ENCODE assay signal across 11 cellular contexts in the genomic region with DNA sequence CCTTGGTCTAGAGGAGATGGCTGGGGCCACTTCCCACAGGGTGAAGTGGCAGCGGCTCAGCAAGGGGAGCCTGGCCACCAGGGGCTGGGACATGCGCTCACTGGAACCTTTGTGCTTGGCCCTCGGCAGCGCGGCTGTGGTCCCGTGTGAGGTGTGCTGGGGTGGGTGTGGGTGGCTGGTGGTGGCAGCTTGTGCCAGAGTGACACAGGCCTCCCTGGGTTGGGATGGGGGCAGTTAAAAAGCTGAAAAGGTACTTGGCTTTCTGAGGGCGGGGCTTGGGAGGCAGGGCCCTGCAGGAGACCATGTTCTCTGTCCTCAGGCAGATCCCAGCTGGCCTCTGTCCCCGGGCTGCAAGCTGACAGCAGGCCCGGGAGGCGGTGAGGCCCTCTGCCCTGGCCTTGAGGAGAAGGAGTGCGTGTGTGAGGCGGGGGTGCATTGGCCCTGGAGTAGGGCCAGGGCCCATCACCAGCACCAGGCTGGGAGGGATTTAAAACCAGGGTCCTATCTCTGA. TPM values are rescaled to one million over a fixed set of nuclear protein-coding genes. Genes with fewer than 3 reads are reported as not detected.
DNase-seq lines count a peak whose midpoint lies in the region; ATAC-seq, FAIRE-seq and TF ChIP-seq lines count a peak whose summit lies in the region.
"Had no signal": no experiment of that assay in that cellular context is flagged by ENCODE, and none has a peak within 500 bp of the region (broad histone marks: within the 10 kb centered on the region; RNA-seq: fewer than 3 reads in every experiment).

No MANE protein-coding gene starts in this region.

- TF ChIP-seq CTCF in GM23338 (conservative IDR thresholded peaks at IDR 0.05; ENCODE audit: low read depth in 2 of 2) (no peak), Panc1 (IDR thresholded peaks at IDR 0.05) (no peak), endothelial cell of umbilical vein (IDR thresholded peaks at IDR 0.05; ENCODE audit: extremely low read depth in 1 of 2, insufficient read depth in 1 of 2, low read depth in 1 of 2, low read length in 2 of 2) (no peak)

- H3K9me2 ChIP-seq in GM23338 (ENCODE audit: insufficient read depth), result no peaks in the 10 kb centered on the region

- intact Hi-C loops in Panc1 (cut with micrococcal nuclease; ENCODE audit: unreplicated experiment), result no loop called here
- intact Hi-C loops in endothelial cell of umbilical vein (cut with micrococcal nuclease), result no loop called here
- intact Hi-C loops in left ventricle myocardium superior (cut with micrococcal nuclease), result no loop called here

- no peak overlapping the region for H2BK12ac ChIP-seq in trophoblast cell (ENCODE audit: low read length)

- H3K9ac ChIP-seq in endothelial cell of umbilical vein (replicated peaks; ENCODE audit: extremely low read depth, insufficient read depth, low read length) (no peak overlapping the region), trophoblast cell (ENCODE audit: low read length) (no peak overlapping the region)

- peaks cover 20% of the 10 kb centered on the region for H3K27me3 Mint-ChIP-seq in GM23338 (ENCODE audit: insufficient read depth, low read depth, poor library complexity)

- peaks cover 7% of the 10 kb centered on the region; the same call in 1 of the 3 replicates for H3K4me1 Mint-ChIP-seq in GM23338
- H3K4me1 Mint-ChIP-seq: immature natural killer cell had no signal

- no peaks in the 10 kb centered on the region for H3K79me2 ChIP-seq in GM23338 (replicated peaks; ENCODE audit: insufficient read depth)
- H3K79me2 ChIP-seq in endothelial cell of umbilical vein (ENCODE audit: control insufficient read depth, insufficient read depth, low read length), result no peaks in the 10 kb centered on the region
- H3K79me2 ChIP-seq in trophoblast cell (ENCODE audit: control insufficient read depth, insufficient read depth, low read length, poor library complexity), result no peaks in the 10 kb centered on the region

- POLR2A ChIA-PET in Panc1 (lab: Charles Lee), result interaction anchor here (0.7 kb wide), 1 partner anchor 57 kb away, joined by 5 read pairs; no protein-coding TSS in a partner anchor
- POLR2A ChIA-PET in endothelial cell of umbilical vein (lab: Charles Lee), result no interaction called here

- no peak for TF ChIP-seq POLR2A in endothelial cell of umbilical vein (IDR thresholded peaks at IDR 0.05; ENCODE audit: low read depth, low read length)

- H4K8ac ChIP-seq in trophoblast cell (ENCODE audit: low read depth, low read length), result no peak overlapping the region

- ATAC-seq in GM23338 (peak; percentile 12), Panc1 (peak; percentile 38), GM18519 (IDR thresholded peaks at IDR 0.05; ENCODE audit: low FRiP score, unreplicated experiment) (no peak), left ventricle myocardium superior (no peak)

- dilution Hi-C loops in endothelial cell of umbilical vein (cut with MboI; ENCODE audit: extremely low pct_ligation_motif_present, low sequenced_read_pairs), result loop anchor here (10.0 kb wide), 1 partner anchor 54 kb away; no protein-coding TSS in a partner anchor

- CTCF ChIA-PET in Panc1 (lab: Charles Lee), result no interaction called here
- CTCF ChIA-PET in endothelial cell of umbilical vein (lab: Charles Lee), result no interaction called here

- no peak overlapping the region for H2AK5ac ChIP-seq in trophoblast cell (ENCODE audit: low read length)

- H2BK120ac ChIP-seq in trophoblast cell (ENCODE audit: insufficient read depth, low read length, poor library complexity), result no peak overlapping the region

- no peak for FAIRE-seq in endothelial cell of umbilical vein (lab: Jason Lieb, UNC)

- H3K4me2 ChIP-seq in GM23338, result no peak overlapping the region
- H3K4me2 ChIP-seq in endothelial cell of umbilical vein (ENCODE audit: insufficient read depth, low read length), result no peak overlapping the region
- H3K4me2 ChIP-seq in trophoblast cell (ENCODE audit: low read length), result no peak overlapping the region

- H4K91ac ChIP-seq in trophoblast cell (ENCODE audit: low read depth, low read length), result no peak overlapping the region

- TSS peak; percentile 71 for BruUV-seq in Panc1 (replicated peaks; lab: Mats Ljungman, UMichigan)
- TSS peak; percentile 78 for BruUV-seq in endothelial cell of umbilical vein (replicated peaks; lab: Mats Ljungman, UMichigan)

- H3K9me3 ChIP-seq in Panc1 (ENCODE audit: control insufficient read depth, insufficient read depth, low read depth, low read length) (no peaks in the 10 kb centered on the region), endothelial cell of umbilical vein (replicated peaks; ENCODE audit: control insufficient read depth, insufficient read depth, low read length) (no peaks in the 10 kb centered on the region), trophoblast cell (ENCODE audit: insufficient read depth, low read depth, low read length) (no peaks in the 10 kb centered on the region)

- H3K4me1 ChIP-seq in GM23338 (ENCODE audit: insufficient read depth) (no peaks in the 10 kb centered on the region; the same call in 1 of the 2 replicates), Panc1 (ENCODE audit: control insufficient read depth, insufficient read depth, low read length) (peaks cover 26% of the 10 kb centered on the region), endothelial cell of umbilical vein (ENCODE audit: control insufficient read depth, extremely low read depth, insufficient read depth, low read length) (no peaks in the 10 kb centered on the region), trophoblast cell (ENCODE audit: control insufficient read depth in 1 of 2, insufficient read depth in 2 of 2, low read length in 2 of 2) (peaks cover 0 to 3% of the 10 kb centered on the region in 2 experiments)

- no peaks in the 10 kb centered on the region for H3K27me3 ChIP-seq in GM23338 (ENCODE audit: insufficient read depth)
- H3K27me3 ChIP-seq in Panc1 (ENCODE audit: control insufficient read depth, insufficient read depth, low read length), result no peaks in the 10 kb centered on the region
- H3K27me3 ChIP-seq in endothelial cell of umbilical vein (ENCODE audit: control insufficient read depth in 2 of 2, insufficient read depth in 2 of 2, low read length in 2 of 2), result no peaks in the 10 kb centered on the region
- H3K27me3 ChIP-seq in trophoblast cell (ENCODE audit: insufficient read depth, low read length), result no peaks in the 10 kb centered on the region

- H3K36me3 ChIP-seq in GM23338 (ENCODE audit: insufficient read depth) (no peaks in the 10 kb centered on the region), Panc1 (ENCODE audit: control insufficient read depth, insufficient read depth, low read length) (no peaks in the 10 kb centered on the region), endothelial cell of umbilical vein (ENCODE audit: control insufficient read depth in 2 of 2, extremely low read depth in 1 of 2, insufficient read depth in 2 of 2, low read length in 2 of 2) (peaks cover 5 to 62% of the 10 kb centered on the region in 2 experiments), trophoblast cell (ENCODE audit: control insufficient read depth in 1 of 2, insufficient read depth in 2 of 2, low read length in 2 of 2) (peaks cover 76 to 80% of the 10 kb centered on the region in 2 experiments)

- H3K27ac ChIP-seq in GM23338 (ENCODE audit: low read depth) (peak overlapping the region; percentile 50), Panc1 (ENCODE audit: low read length) (peak overlapping the region; percentile 61), endothelial cell of umbilical vein (ENCODE audit: insufficient read depth, low read depth, low read length) (no peak overlapping the region), trophoblast cell (ENCODE audit: low read depth, low read length) (no peak overlapping the region)

- peak overlapping the region; percentile 16; the same call in 1 of the 3 replicates for H3K4me3 Mint-ChIP-seq in GM23338
- H3K4me3 Mint-ChIP-seq: immature natural killer cell had no signal

- no peaks in the 10 kb centered on the region; the same call in 1 of the 2 replicates for H4K20me1 ChIP-seq in GM23338 (replicated peaks; ENCODE audit: insufficient read depth)
- no peaks in the 10 kb centered on the region for H4K20me1 ChIP-seq in endothelial cell of umbilical vein (replicated peaks; ENCODE audit: control insufficient read depth, extremely low read depth, insufficient read depth, low read length)

- no peaks in the 10 kb centered on the region for H3K79me1 ChIP-seq in trophoblast cell (ENCODE audit: low read length)

- H3K18ac ChIP-seq in trophoblast cell (ENCODE audit: low read length), result no peak overlapping the region

- H3K27ac Mint-ChIP-seq in GM23338, result 0 out of 2 replicates have a peak overlapping the region, but pooled peaks have one; percentile 40
- H3K27ac Mint-ChIP-seq: immature natural killer cell had no signal

- no peaks in the 10 kb centered on the region for H3K9me3 Mint-ChIP-seq in GM23338
- H3K9me3 Mint-ChIP-seq: immature natural killer cell had no signal

- DNase-seq in GM23338 (ENCODE audit: low spot score), result no peak
- DNase-seq in Panc1 (ENCODE audit: low read depth, low spot score), result no peak
- DNase-seq in endothelial cell of umbilical vein (ENCODE audit: low read depth, low spot score), result no peak
- no peak for DNase-seq in trophoblast cell
- DNase-seq in NCI-H2081 (lab: John Stamatoyannopoulos, UW), result no peak
- DNase-seq in left ventricle myocardium superior, result no peak
- DNase-seq: activated CD4-positive, alpha-beta T cell treated with anti-CD3 and anti-CD28 coated beads, Interleukin-2, amount 50 U/mL, for 48 hours; activated naive CD4-positive, alpha-beta T cell; immature natural killer cell had no signal

- peaks cover 26% of the 10 kb centered on the region for H3F3A ChIP-seq in GM23338 (replicated peaks; ENCODE audit: low read depth)

- in situ Hi-C loops in Panc1 (cut with HindIII; ENCODE audit: low pct_unique_long_range_greater_than_20kb, low sequenced_read_pairs), result no loop called here

- no peak overlapping the region for H3K14ac ChIP-seq in trophoblast cell (ENCODE audit: low read length)

- H2AFZ ChIP-seq in GM23338, result no peak overlapping the region
- no peak overlapping the region for H2AFZ ChIP-seq in endothelial cell of umbilical vein (ENCODE audit: low read depth, low read length)
- H2AFZ ChIP-seq in trophoblast cell (ENCODE audit: insufficient read depth, low read length, poor library complexity), result no peak overlapping the region

- no peak overlapping the region for H3K4ac ChIP-seq in trophoblast cell (ENCODE audit: low read depth, low read length)

- H2BK5ac ChIP-seq in trophoblast cell (ENCODE audit: low read depth, low read length, poor library complexity), result no peak overlapping the region

- H3K36me3 Mint-ChIP-seq in GM23338 (ENCODE audit: low read depth), result peaks cover 20% of the 10 kb centered on the region

- peak overlapping the region; percentile 2 for H4K12ac ChIP-seq in trophoblast cell (ENCODE audit: low read depth, low read length)

- H3K23ac ChIP-seq in trophoblast cell (ENCODE audit: low read length), result no peak overlapping the region

- WGBS in trophoblast cell (ENCODE audit: extremely low coverage, insufficient coverage, insufficient read length), result no CpG with 5 or more reads among the region's 12 CpGs

- no peaks in the 10 kb centered on the region for H3K9me1 ChIP-seq in endothelial cell of umbilical vein (replicated peaks; ENCODE audit: control insufficient read depth, extremely low read depth, insufficient read depth, low read length)

- H3K4me3 ChIP-seq in GM23338 (no peak overlapping the region), Panc1 (ENCODE audit: low read depth in 2 of 2, low read length in 2 of 2) (no peak overlapping the region), endothelial cell of umbilical vein (replicated peaks in 1 of 3; ENCODE audit: insufficient read depth in 1 of 3, low read depth in 1 of 3, low read length in 3 of 3) (no peak overlapping the region), trophoblast cell (ENCODE audit: low read depth, low read length) (no peak overlapping the region)

RNA-seq across cellular contexts. Expression of a gene that starts 17.3 kb away (rescaled TPM):
- total RNA-seq in GM23338 (2014; rRNA removed; shearing (Covaris generic)), result 9.1 and 15.6 TPM in 2 replicates
- polyA plus RNA-seq in GM23338 (2016; fragmentation: Nextera tagmentation; extraction: Ambion mirVana), result 11.8 and 22.5 TPM in 2 replicates
- total RNA-seq in Panc1 (2021; ENCODE audit: unreplicated experiment), result 22.9 TPM
- 44.9 TPM for polyA plus RNA-seq in Panc1 (2012; ENCODE audit: insufficient read length)
- total RNA-seq in endothelial cell of umbilical vein, result 21.1 and 22.1 TPM in 2 replicates
- polyA plus RNA-seq in endothelial cell of umbilical vein, result 13.8 and 14.8 TPM in 2 replicates
- polyA plus RNA-seq in endothelial cell of umbilical vein (2011; cell fraction: cytosol; rRNA removed), result 9.0 and 11.6 TPM in 2 replicates
- polyA plus RNA-seq in endothelial cell of umbilical vein (2011; cell fraction: nucleus; rRNA removed), result 6.7 and 7.7 TPM in 2 replicates
- polyA plus RNA-seq in endothelial cell of umbilical vein (2012), result 13.3 and 22.7 TPM in 2 replicates
- polyA minus RNA-seq in endothelial cell of umbilical vein, result 7.7 and 11.2 TPM in 2 replicates
- 8.4 TPM for polyA minus RNA-seq in endothelial cell of umbilical vein (2011; cell fraction: cytosol; rRNA and poly(A)+ RNA removed)
- polyA minus RNA-seq in endothelial cell of umbilical vein (2011; cell fraction: nucleus; rRNA and poly(A)+ RNA removed), result 1.8 and 6.9 TPM in 2 replicates
- polyA plus RNA-seq in trophoblast cell (2013), result 13.8 and 15.3 TPM in 2 replicates
- 19.2 TPM for total RNA-seq in left ventricle myocardium superior

RNA-seq across cellular contexts. Expression of a gene that starts 22.1 kb away (rescaled TPM):
- 9.2 and 15.1 TPM in 2 replicates for total RNA-seq in GM23338 (2014; rRNA removed; shearing (Covaris generic))
- polyA plus RNA-seq in GM23338 (2016; fragmentation: Nextera tagmentation; extraction: Ambion mirVana), result 20.7 and 21.7 TPM in 2 replicates
- 10.0 TPM for total RNA-seq in Panc1 (2021; ENCODE audit: unreplicated experiment)
- polyA plus RNA-seq in Panc1 (2012; ENCODE audit: insufficient read length), result 21.6 TPM
- 11.8 and 12.2 TPM in 2 replicates for total RNA-seq in endothelial cell of umbilical vein
- 21.7 and 21.8 TPM in 2 replicates for polyA plus RNA-seq in endothelial cell of umbilical vein
- polyA plus RNA-seq in endothelial cell of umbilical vein (2011; cell fraction: cytosol; rRNA removed), result 14.2 and 17.3 TPM in 2 replicates
- polyA plus RNA-seq in endothelial cell of umbilical vein (2011; cell fraction: nucleus; rRNA removed), result 20.5 and 24.1 TPM in 2 replicates
- polyA plus RNA-seq in endothelial cell of umbilical vein (2012), result 7.2 and 18.3 TPM in 2 replicates
- 8.1 and 11.6 TPM in 2 replicates for polyA minus RNA-seq in endothelial cell of umbilical vein
- polyA minus RNA-seq in endothelial cell of umbilical vein (2011; cell fraction: cytosol; rRNA and poly(A)+ RNA removed), result not detected
- 3.0 and 6.0 TPM in 2 replicates for polyA minus RNA-seq in endothelial cell of umbilical vein (2011; cell fraction: nucleus; rRNA and poly(A)+ RNA removed)
- polyA plus RNA-seq in trophoblast cell (2013), result 41.8 and 46.1 TPM in 2 replicates
- 4.2 TPM for total RNA-seq in left ventricle myocardium superior

RNA-seq across cellular contexts. Expression of a gene that starts 39.7 kb away (rescaled TPM):
- total RNA-seq in GM23338 (2014; rRNA removed; shearing (Covaris generic)), result 85.8 and 89.5 TPM in 2 replicates
- 73.1 and 75.6 TPM in 2 replicates for polyA plus RNA-seq in GM23338 (2016; fragmentation: Nextera tagmentation; extraction: Ambion mirVana)
- total RNA-seq in Panc1 (2021; ENCODE audit: unreplicated experiment), result 57.1 TPM
- polyA plus RNA-seq in Panc1 (2012; ENCODE audit: insufficient read length), result 72.4 TPM
- 143 and 153 TPM in 2 replicates for total RNA-seq in endothelial cell of umbilical vein
- 145 and 191 TPM in 2 replicates for polyA plus RNA-seq in endothelial cell of umbilical vein
- 113 and 139 TPM in 2 replicates for polyA plus RNA-seq in endothelial cell of umbilical vein (2011; cell fraction: cytosol; rRNA removed)
- polyA plus RNA-seq in endothelial cell of umbilical vein (2011; cell fraction: nucleus; rRNA removed), result 94.1 and 103 TPM in 2 replicates
- polyA plus RNA-seq in endothelial cell of umbilical vein (2012), result 124 and 164 TPM in 2 replicates
- 51.2 and 68.4 TPM in 2 replicates for polyA minus RNA-seq in endothelial cell of umbilical vein
- 43.0 TPM for polyA minus RNA-seq in endothelial cell of umbilical vein (2011; cell fraction: cytosol; rRNA and poly(A)+ RNA removed)
- polyA minus RNA-seq in endothelial cell of umbilical vein (2011; cell fraction: nucleus; rRNA and poly(A)+ RNA removed), result 32.8 and 43.7 TPM in 2 replicates
- polyA plus RNA-seq in trophoblast cell (2013), result 134 and 142 TPM in 2 replicates
- 19.1 TPM for total RNA-seq in left ventricle myocardium superior

RNA-seq across cellular contexts. Expression of a gene that starts 41.7 kb away (rescaled TPM):
- 84.1 and 113 TPM in 2 replicates for total RNA-seq in GM23338 (2014; rRNA removed; shearing (Covaris generic))
- polyA plus RNA-seq in GM23338 (2016; fragmentation: Nextera tagmentation; extraction: Ambion mirVana), result 109 and 125 TPM in 2 replicates
- 45.4 TPM for total RNA-seq in Panc1 (2021; ENCODE audit: unreplicated experiment)
- 23.8 TPM for polyA plus RNA-seq in Panc1 (2012; ENCODE audit: insufficient read length)
- total RNA-seq in endothelial cell of umbilical vein, result 44.5 and 47.8 TPM in 2 replicates
- polyA plus RNA-seq in endothelial cell of umbilical vein, result 19.5 and 32.1 TPM in 2 replicates
- 22.2 and 23.4 TPM in 2 replicates for polyA plus RNA-seq in endothelial cell of umbilical vein (2011; cell fraction: cytosol; rRNA removed)
- polyA plus RNA-seq in endothelial cell of umbilical vein (2011; cell fraction: nucleus; rRNA removed), result 32.5 and 36.1 TPM in 2 replicates
- polyA plus RNA-seq in endothelial cell of umbilical vein (2012), result 16.4 and 24.5 TPM in 2 replicates
- 11.2 and 20.1 TPM in 2 replicates for polyA minus RNA-seq in endothelial cell of umbilical vein
- 70.6 TPM for polyA minus RNA-seq in endothelial cell of umbilical vein (2011; cell fraction: cytosol; rRNA and poly(A)+ RNA removed)
- 20.4 and 33.6 TPM in 2 replicates for polyA minus RNA-seq in endothelial cell of umbilical vein (2011; cell fraction: nucleus; rRNA and poly(A)+ RNA removed)
- 27.6 and 28.9 TPM in 2 replicates for polyA plus RNA-seq in trophoblast cell (2013)
- total RNA-seq in left ventricle myocardium superior, result 7.2 TPM

RNA-seq across cellular contexts. Expression of a gene that starts 56.3 kb away (rescaled TPM):
- total RNA-seq in GM23338 (2014; rRNA removed; shearing (Covaris generic)), result 54.0 and 82.9 TPM in 2 replicates
- polyA plus RNA-seq in GM23338 (2016; fragmentation: Nextera tagmentation; extraction: Ambion mirVana), result 50.7 and 52.1 TPM in 2 replicates
- total RNA-seq in Panc1 (2021; ENCODE audit: unreplicated experiment), result 12.1 TPM
- 31.9 TPM for polyA plus RNA-seq in Panc1 (2012; ENCODE audit: insufficient read length)
- total RNA-seq in endothelial cell of umbilical vein, result 25.8 and 26.0 TPM in 2 replicates
- polyA plus RNA-seq in endothelial cell of umbilical vein, result 55.5 and 95.4 TPM in 2 replicates
- 29.1 and 37.6 TPM in 2 replicates for polyA plus RNA-seq in endothelial cell of umbilical vein (2011; cell fraction: cytosol; rRNA removed)
- 63.2 and 66.5 TPM in 2 replicates for polyA plus RNA-seq in endothelial cell of umbilical vein (2011; cell fraction: nucleus; rRNA removed)
- 27.7 and 38.5 TPM in 2 replicates for polyA plus RNA-seq in endothelial cell of umbilical vein (2012)
- 11.9 and 17.9 TPM in 2 replicates for polyA minus RNA-seq in endothelial cell of umbilical vein
- 3.1 TPM for polyA minus RNA-seq in endothelial cell of umbilical vein (2011; cell fraction: cytosol; rRNA and poly(A)+ RNA removed)
- 7.2 and 10.6 TPM in 2 replicates for polyA minus RNA-seq in endothelial cell of umbilical vein (2011; cell fraction: nucleus; rRNA and poly(A)+ RNA removed)
- polyA plus RNA-seq in trophoblast cell (2013), result 8.7 TPM in 2 replicates
- not detected for total RNA-seq in left ventricle myocardium superior
- total RNA-seq: skeletal muscle tissue had no signal

Comparison
In these comparisons a context has a peak if more than half of its experiments do, and no peak if none do; other contexts are left out.
1. ATAC-seq: peak in GM23338 (single experiment) and Panc1 (single experiment); none in GM18519 (single experiment) and left ventricle myocardium superior (single experiment).
2. H3K27ac ChIP-seq: peak in GM23338 (single experiment) and Panc1 (single experiment); none in endothelial cell of umbilical vein (single experiment) and trophoblast cell (single experiment).